Comparison of ENCODE assay signal across 29 cellular contexts in the genomic region with DNA sequence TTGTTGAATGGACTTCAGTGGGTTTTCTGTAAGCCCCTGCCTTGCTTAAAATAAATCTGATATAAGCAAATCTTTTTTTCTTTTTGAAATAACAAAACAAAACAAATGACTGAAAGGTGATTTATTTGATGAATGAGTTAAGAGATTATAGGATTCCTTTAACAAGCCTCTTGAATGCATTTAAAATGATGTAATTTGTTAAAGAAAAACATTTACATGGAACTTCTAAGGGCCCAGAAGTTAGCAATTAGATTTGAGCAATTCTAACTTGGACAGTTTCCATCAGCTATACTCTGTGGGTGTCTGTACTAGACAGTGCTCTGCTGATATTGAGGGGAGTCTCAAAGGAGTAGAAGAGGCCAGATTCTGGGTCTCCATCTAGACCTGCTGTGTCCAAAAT.
"Had no signal": no experiment of that assay in that cellular context is flagged by ENCODE, and none has a peak within 500 bp of the region (broad histone marks: within the 10 kb centered on the region; RNA-seq: fewer than 3 reads in every experiment).

No MANE protein-coding gene starts in this region.

- H3K4me3 Mint-ChIP-seq: activated CD4-positive, alpha-beta memory T cell treated with anti-CD3 and anti-CD28 coated beads for 36 hours; activated CD4-positive, alpha-beta T cell treated with anti-CD3 and anti-CD28 coated beads for 36 hours; activated CD4-positive, alpha-beta T cell treated with anti-CD3 and anti-CD28 coated beads, Interleukin-2, amount 10 ng/mL, durations not matched to agents 24 days and 14 days; activated CD8-positive, alpha-beta memory T cell treated with anti-CD3 and anti-CD28 coated beads, Interleukin-2, amount 10 ng/mL, durations not matched to agents 7 days and 5 days; activated CD8-positive, alpha-beta T cell treated with anti-CD3 and anti-CD28 coated beads, Interleukin-2, amount 10 ng/mL, durations not matched to agents 7 days and 5 days; activated naive CD4-positive, alpha-beta T cell treated with anti-CD3 and anti-CD28 coated beads for 36 hours; activated naive CD4-positive, alpha-beta T cell treated with anti-CD3 and anti-CD28 coated beads, Interleukin-2, amount 50 U/mL, for 24 hours; activated naive CD8-positive, alpha-beta T cell treated with anti-CD3 and anti-CD28 coated beads for 36 hours; activated naive CD8-positive, alpha-beta T cell treated with anti-CD3 and anti-CD28 coated beads, Interleukin-2, amount 50 U/mL, for 24 hours; activated T-helper 1 cell treated with anti-CD3 and anti-CD28 coated beads, Interleukin-12 subunit alpha, Interleukin-12 subunit beta, Interleukin-2, Interleukin-4 antibody, amounts not matched to agents 30 ng/mL and 10 ng/mL and 1 ng/mL, durations not matched to agents 14 hours and 24 hours and 36 hours had no signal

- H3K27me3 ChIP-seq: ascending aorta, brain microvascular endothelial cell, gastroesophageal sphincter, hepatocyte had no signal

- H3K4me3 ChIP-seq: ascending aorta, esophagus squamous epithelium, gastroesophageal sphincter, heart right ventricle, hepatocyte had no signal

- H3K9me3 ChIP-seq: ascending aorta, esophagus squamous epithelium, gastroesophageal sphincter had no signal

- ATAC-seq: activated CD4-positive, alpha-beta T cell treated with anti-CD3 and anti-CD28 coated beads for 36 hours; activated CD8-positive, alpha-beta memory T cell treated with anti-CD3 and anti-CD28 coated beads, Interleukin-2, amount 10 ng/mL, durations not matched to agents 7 days and 5 days; activated CD8-positive, alpha-beta T cell treated with anti-CD3 and anti-CD28 coated beads, Interleukin-2, amount 10 ng/mL, durations not matched to agents 7 days and 5 days; activated naive CD8-positive, alpha-beta T cell treated with anti-CD3 and anti-CD28 coated beads, Interleukin-2, amount 50 U/mL, for 24 hours; foreskin keratinocyte; gastroesophageal sphincter; heart right ventricle had no signal

- H3K79me2 ChIP-seq: hepatocyte had no signal

- DNase-seq: activated CD4-positive, alpha-beta memory T cell treated with anti-CD3 and anti-CD28 coated beads for 36 hours; activated CD4-positive, alpha-beta T cell treated with anti-CD3 and anti-CD28 coated beads for 36 hours; activated CD4-positive, alpha-beta T cell treated with anti-CD3 and anti-CD28 coated beads, Interleukin-2, amount 10 ng/mL, durations not matched to agents 24 days and 14 days; activated CD4-positive, CD25-positive, alpha-beta regulatory T cell; activated CD4-positive, CD25-positive, alpha-beta regulatory T cell treated with anti-CD3 and anti-CD28 coated beads, Interleukin-2, amount 50 U/mL, for 72 hours; activated CD8-positive, alpha-beta memory T cell treated with anti-CD3 and anti-CD28 coated beads, Interleukin-2, amount 10 ng/mL, durations not matched to agents 7 days and 5 days; activated CD8-positive, alpha-beta memory T cell treated with anti-CD3 and anti-CD28 coated beads, Interleukin-2, amount 50 U/mL, for 4 hours; activated CD8-positive, alpha-beta T cell treated with anti-CD3 and anti-CD28 coated beads, Interleukin-2, amount 10 ng/mL, durations not matched to agents 7 days and 5 days; activated effector memory CD4-positive, alpha-beta T cell treated with anti-CD3 and anti-CD28 coated beads, Interleukin-2, amount 50 U/mL, for 16 hours; activated naive CD4-positive, alpha-beta T cell treated with anti-CD3 and anti-CD28 coated beads for 36 hours; activated naive CD8-positive, alpha-beta T cell treated with anti-CD3 and anti-CD28 coated beads for 36 hours; activated naive CD8-positive, alpha-beta T cell treated with anti-CD3 and anti-CD28 coated beads, Interleukin-2, amount 50 U/mL, for 24 hours; activated T-cell treated with anti-CD3 and anti-CD28 coated beads, Interleukin-2, amount 50 U/mL, for 1 hour; activated T-cell treated with anti-CD3 and anti-CD28 coated beads, Interleukin-2, amount 50 U/mL, for 48 hours; brain microvascular endothelial cell; cortex of kidney; dermis blood vessel endothelial cell; effector CD4-positive, alpha-beta T cell; esophagus squamous epithelium; foreskin keratinocyte; heart right ventricle; T-helper 2 cell had no signal

- H3K36me3 ChIP-seq: ascending aorta, brain microvascular endothelial cell, esophagus squamous epithelium, gastroesophageal sphincter, heart right ventricle had no signal

- H3K9me3 Mint-ChIP-seq: activated CD4-positive, alpha-beta memory T cell treated with anti-CD3 and anti-CD28 coated beads for 36 hours; activated CD4-positive, alpha-beta T cell treated with anti-CD3 and anti-CD28 coated beads, Interleukin-2, amount 10 ng/mL, durations not matched to agents 24 days and 14 days; activated naive CD4-positive, alpha-beta T cell treated with anti-CD3 and anti-CD28 coated beads for 36 hours; activated naive CD4-positive, alpha-beta T cell treated with anti-CD3 and anti-CD28 coated beads, Interleukin-2, amount 50 U/mL, for 24 hours; activated naive CD8-positive, alpha-beta T cell treated with anti-CD3 and anti-CD28 coated beads for 36 hours; activated naive CD8-positive, alpha-beta T cell treated with anti-CD3 and anti-CD28 coated beads, Interleukin-2, amount 50 U/mL, for 24 hours; activated T-helper 1 cell treated with anti-CD3 and anti-CD28 coated beads, Interleukin-12 subunit alpha, Interleukin-12 subunit beta, Interleukin-2, Interleukin-4 antibody, amounts not matched to agents 30 ng/mL and 10 ng/mL and 1 ng/mL, durations not matched to agents 14 hours and 24 hours and 36 hours; activated T-helper 2 cell treated with anti-CD3 and anti-CD28 coated beads, Interferon-gamma antibody, Interleukin-2, Interleukin-4, amounts not matched to agents 10 μg/mL and 5 μg/mL and 100 μg/mL, durations not matched to agents 14 hours and 24 hours and 36 hours had no signal

- H3K36me3 Mint-ChIP-seq: activated CD4-positive, alpha-beta memory T cell treated with anti-CD3 and anti-CD28 coated beads for 36 hours; activated CD8-positive, alpha-beta memory T cell treated with anti-CD3 and anti-CD28 coated beads, Interleukin-2, amount 10 ng/mL, durations not matched to agents 7 days and 5 days; activated naive CD4-positive, alpha-beta T cell treated with anti-CD3 and anti-CD28 coated beads, Interleukin-2, amount 50 U/mL, for 24 hours; activated naive CD8-positive, alpha-beta T cell treated with anti-CD3 and anti-CD28 coated beads for 36 hours had no signal

- H3K27ac Mint-ChIP-seq: activated CD4-positive, alpha-beta memory T cell treated with anti-CD3 and anti-CD28 coated beads for 36 hours; activated CD4-positive, alpha-beta T cell treated with anti-CD3 and anti-CD28 coated beads for 36 hours; activated CD4-positive, alpha-beta T cell treated with anti-CD3 and anti-CD28 coated beads, Interleukin-2, amount 10 ng/mL, durations not matched to agents 24 days and 14 days; activated CD8-positive, alpha-beta memory T cell treated with anti-CD3 and anti-CD28 coated beads, Interleukin-2, amount 10 ng/mL, durations not matched to agents 7 days and 5 days; activated CD8-positive, alpha-beta T cell treated with anti-CD3 and anti-CD28 coated beads, Interleukin-2, amount 10 ng/mL, durations not matched to agents 7 days and 5 days; activated naive CD4-positive, alpha-beta T cell treated with anti-CD3 and anti-CD28 coated beads for 36 hours; activated naive CD4-positive, alpha-beta T cell treated with anti-CD3 and anti-CD28 coated beads, Interleukin-2, amount 50 U/mL, for 24 hours; activated naive CD8-positive, alpha-beta T cell treated with anti-CD3 and anti-CD28 coated beads for 36 hours; activated naive CD8-positive, alpha-beta T cell treated with anti-CD3 and anti-CD28 coated beads, Interleukin-2, amount 50 U/mL, for 24 hours; activated T-helper 1 cell treated with anti-CD3 and anti-CD28 coated beads, Interleukin-12 subunit alpha, Interleukin-12 subunit beta, Interleukin-2, Interleukin-4 antibody, amounts not matched to agents 30 ng/mL and 10 ng/mL and 1 ng/mL, durations not matched to agents 14 hours and 24 hours and 36 hours; activated T-helper 2 cell treated with anti-CD3 and anti-CD28 coated beads, Interferon-gamma antibody, Interleukin-2, Interleukin-4, amounts not matched to agents 10 μg/mL and 5 μg/mL and 100 μg/mL, durations not matched to agents 14 hours and 24 hours and 36 hours had no signal

- H2AFZ ChIP-seq: hepatocyte had no signal

- H3K4me2 ChIP-seq: hepatocyte had no signal

- H3K4me1 ChIP-seq: esophagus squamous epithelium, foreskin keratinocyte, gastroesophageal sphincter had no signal

- H3K27ac ChIP-seq: ascending aorta, brain microvascular endothelial cell, epithelial cell of prostate, esophagus squamous epithelium, foreskin keratinocyte, gastroesophageal sphincter, heart right ventricle, hepatocyte had no signal
